In the genomic region with DNA sequence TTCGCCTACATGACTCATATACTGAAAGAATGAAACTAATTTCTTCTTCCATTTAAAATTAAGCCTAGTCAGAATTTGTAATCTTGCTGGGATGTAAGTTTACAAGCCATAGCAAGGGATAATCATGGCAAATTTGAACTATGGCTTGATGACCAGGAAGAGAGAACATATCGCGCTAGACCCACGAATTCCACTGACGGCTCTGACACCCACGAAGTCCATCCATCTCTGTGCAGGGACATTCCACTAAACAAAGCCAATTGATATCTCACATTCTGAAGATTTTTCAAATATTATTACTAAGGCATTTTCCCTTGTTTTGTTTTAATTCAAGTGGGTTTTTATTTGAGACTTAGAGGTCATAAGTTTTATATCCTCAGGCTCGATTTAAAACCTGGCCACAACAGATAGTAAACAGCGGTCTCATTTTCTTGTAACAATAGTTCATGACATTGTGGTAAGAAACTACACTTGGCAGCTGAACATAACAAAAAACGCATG, we compare ENCODE assay signal across 20 cellular contexts.
DNase-seq lines count a peak whose midpoint lies in the region; ATAC-seq, FAIRE-seq and TF ChIP-seq lines count a peak whose summit lies in the region.
"Had no signal": no experiment of that assay in that cellular context is flagged by ENCODE, and none has a peak within 500 bp of the region (broad histone marks: within the 10 kb centered on the region; RNA-seq: fewer than 3 reads in every experiment).

No MANE protein-coding gene starts in this region.

- H3K27me3 Mint-ChIP-seq in chondrocyte (ENCODE audit: low read depth) (no peaks in the 10 kb centered on the region), mesothelial cell of epicardium (ENCODE audit: low read depth) (no peaks in the 10 kb centered on the region)
- H3K27me3 Mint-ChIP-seq in activated T-helper 2 cell treated with anti-CD3 and anti-CD28 coated beads, Interferon-gamma antibody, Interleukin-2, Interleukin-4, amounts not matched to agents 10 μg/mL and 5 μg/mL and 100 μg/mL, durations not matched to agents 14 hours and 24 hours and 36 hours (ENCODE audit: low read depth): no peaks in the 10 kb centered on the region
- H3K27me3 Mint-ChIP-seq: activated naive CD8-positive, alpha-beta T cell treated with anti-CD3 and anti-CD28 coated beads, Interleukin-2, amount 50 U/mL, for 24 hours; B cell had no signal

- no peaks in the 10 kb centered on the region for H3K36me3 Mint-ChIP-seq in chondrocyte (ENCODE audit: low read depth)
- H3K36me3 Mint-ChIP-seq in mesothelial cell of epicardium: no peaks in the 10 kb centered on the region
- H3K36me3 Mint-ChIP-seq in activated T-helper 2 cell treated with anti-CD3 and anti-CD28 coated beads, Interferon-gamma antibody, Interleukin-2, Interleukin-4, amounts not matched to agents 10 μg/mL and 5 μg/mL and 100 μg/mL, durations not matched to agents 14 hours and 24 hours and 36 hours (ENCODE audit: low read depth): peaks cover 3% of the 10 kb centered on the region

- H3K27ac Mint-ChIP-seq in chondrocyte (ENCODE audit: unreplicated experiment) (peak overlapping the region; percentile 60), mesothelial cell of epicardium (peak overlapping the region; percentile 33)
- H3K27ac Mint-ChIP-seq in activated T-helper 2 cell treated with anti-CD3 and anti-CD28 coated beads, Interferon-gamma antibody, Interleukin-2, Interleukin-4, amounts not matched to agents 10 μg/mL and 5 μg/mL and 100 μg/mL, durations not matched to agents 14 hours and 24 hours and 36 hours: no peak overlapping the region
- H3K27ac Mint-ChIP-seq: B cell; nephron progenitor cell; T-helper 2 cell treated with Interferon-gamma antibody and Interleukin-4, amounts not matched to agents 5 μg/mL and 100 μg/mL, for 36 hours had no signal

- peaks cover 52% of the 10 kb centered on the region for H3K4me1 Mint-ChIP-seq in chondrocyte (ENCODE audit: low read depth)
- peaks cover 66% of the 10 kb centered on the region for H3K4me1 Mint-ChIP-seq in mesothelial cell of epicardium
- peaks cover 16% of the 10 kb centered on the region for H3K4me1 Mint-ChIP-seq in activated T-helper 2 cell treated with anti-CD3 and anti-CD28 coated beads, Interferon-gamma antibody, Interleukin-2, Interleukin-4, amounts not matched to agents 10 μg/mL and 5 μg/mL and 100 μg/mL, durations not matched to agents 14 hours and 24 hours and 36 hours (ENCODE audit: low read depth)
- H3K4me1 Mint-ChIP-seq: nephron progenitor cell had no signal

- TF ChIP-seq CTCF in chondrocyte (IDR thresholded peaks at IDR 0.05) (no peak), mesothelial cell of epicardium (IDR thresholded peaks at IDR 0.05; ENCODE audit: unreplicated experiment) (no peak)

- FAIRE-seq in GM19239 (lab: Jason Lieb, UNC): no peak
- FAIRE-seq: H54 had no signal

- H3K4me3 Mint-ChIP-seq in chondrocyte (ENCODE audit: unreplicated experiment): peak overlapping the region; percentile 27
- H3K4me3 Mint-ChIP-seq in mesothelial cell of epicardium: no peak overlapping the region
- no peak overlapping the region for H3K4me3 Mint-ChIP-seq in activated T-helper 2 cell treated with anti-CD3 and anti-CD28 coated beads, Interferon-gamma antibody, Interleukin-2, Interleukin-4, amounts not matched to agents 10 μg/mL and 5 μg/mL and 100 μg/mL, durations not matched to agents 14 hours and 24 hours and 36 hours (ENCODE audit: low read depth)
- H3K4me3 Mint-ChIP-seq: activated naive CD8-positive, alpha-beta T cell treated with anti-CD3 and anti-CD28 coated beads, Interleukin-2, amount 50 U/mL, for 24 hours; B cell; nephron progenitor cell; T-helper 2 cell treated with Interferon-gamma antibody and Interleukin-4, amounts not matched to agents 5 μg/mL and 100 μg/mL, for 36 hours had no signal

- ATAC-seq in HG02798 (IDR thresholded peaks at IDR 0.05; ENCODE audit: poor library complexity, unreplicated experiment): no peak
- ATAC-seq: activated naive CD8-positive, alpha-beta T cell treated with anti-CD3 and anti-CD28 coated beads, Interleukin-2, amount 50 U/mL, for 24 hours; left lobe of liver had no signal

- intact Hi-C loops in activated T-helper 2 cell treated with anti-CD3 and anti-CD28 coated beads, Interferon-gamma antibody, Interleukin-2, Interleukin-4, amounts not matched to agents 10 μg/mL and 5 μg/mL and 100 μg/mL, durations not matched to agents 14 hours and 24 hours and 36 hours (cut with micrococcal nuclease): no loop called here

- H3K9me3 Mint-ChIP-seq in chondrocyte (ENCODE audit: low read depth): peaks cover 3% of the 10 kb centered on the region
- peaks cover 6% of the 10 kb centered on the region for H3K9me3 Mint-ChIP-seq in mesothelial cell of epicardium
- H3K9me3 Mint-ChIP-seq in activated T-helper 2 cell treated with anti-CD3 and anti-CD28 coated beads, Interferon-gamma antibody, Interleukin-2, Interleukin-4, amounts not matched to agents 10 μg/mL and 5 μg/mL and 100 μg/mL, durations not matched to agents 14 hours and 24 hours and 36 hours: no peaks in the 10 kb centered on the region
- H3K9me3 Mint-ChIP-seq: nephron progenitor cell had no signal

- DNase-seq in AG08396 (ENCODE audit: low spot score): peak; percentile 24
- peak; percentile 69 for DNase-seq in M059J (ENCODE audit: low read depth)
- DNase-seq in chondrocyte (ENCODE audit: low spot score): no peak
- DNase-seq in mesothelial cell of epicardium (ENCODE audit: low spot score in 2 of 2, unreplicated experiment in 2 of 2): no peak
- DNase-seq in CD1c-positive myeloid dendritic cell (ENCODE audit: extremely low spot score): no peak
- no peak for DNase-seq in activated T-helper 2 cell treated with anti-CD3 and anti-CD28 coated beads, Interferon-gamma antibody, Interleukin-2, Interleukin-4, amounts not matched to agents 10 μg/mL and 5 μg/mL and 100 μg/mL, durations not matched to agents 14 hours and 24 hours and 36 hours (ENCODE audit: low spot score)
- no peak for DNase-seq in GM19239 (ENCODE audit: insufficient read length, low spot score)
- DNase-seq: activated CD4-positive, alpha-beta T cell treated with anti-CD3 and anti-CD28 coated beads for 4 hours; activated naive CD8-positive, alpha-beta T cell treated with anti-CD3 and anti-CD28 coated beads, Interleukin-2, amount 50 U/mL, for 24 hours; cortex of kidney; erythroblast; NCI-H1048; NCI-H2171; NCI-H774; nephron progenitor cell had no signal

Comparison
In these comparisons a context has a peak if more than half of its experiments do, and no peak if none do; other contexts are left out.
1. DNase-seq: peak in AG08396 (single experiment) and M059J (single experiment); none in chondrocyte (single experiment), mesothelial cell of epicardium (0 of 2), CD1c-positive myeloid dendritic cell (single experiment), activated T-helper 2 cell treated with anti-CD3 and anti-CD28 coated beads, Interferon-gamma antibody, Interleukin-2, Interleukin-4, amounts not matched to agents 10 μg/mL and 5 μg/mL and 100 μg/mL, durations not matched to agents 14 hours and 24 hours and 36 hours (single experiment) and GM19239 (single experiment).